In the genomic region with DNA sequence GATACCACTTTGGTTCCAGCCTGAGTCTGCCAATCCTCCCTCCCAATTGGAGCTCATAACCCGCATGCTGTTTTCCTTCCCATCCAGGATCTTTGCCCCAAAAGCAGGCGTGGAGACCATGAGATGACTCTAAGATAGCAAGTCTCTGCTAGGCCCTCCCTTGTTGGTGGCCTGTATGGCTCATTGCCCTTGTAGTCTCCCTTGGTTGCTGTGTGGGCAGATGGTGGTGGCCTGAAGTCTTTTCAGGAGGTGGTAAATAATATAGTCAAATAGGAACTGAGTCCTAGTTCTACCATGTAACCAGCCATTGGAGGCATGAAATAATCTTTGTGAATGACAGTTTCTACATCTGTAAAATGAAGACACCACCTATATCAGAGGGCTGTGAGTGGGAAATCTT, we compare ENCODE assay signal across 11 cellular contexts. TPM values are rescaled to one million over a fixed set of nuclear protein-coding genes. Genes with fewer than 3 reads are reported as not detected.
DNase-seq lines count a peak whose midpoint lies in the region; ATAC-seq and TF ChIP-seq lines count a peak whose summit lies in the region.
"Had no signal": no experiment of that assay in that cellular context is flagged by ENCODE, and none has a peak within 500 bp of the region (broad histone marks: within the 10 kb centered on the region; RNA-seq: fewer than 3 reads in every experiment).

No MANE protein-coding gene starts in this region.

- H3K4me3 Mint-ChIP-seq in IgD-negative memory B cell (peak overlapping the region; percentile 84 to 94 (median 90)), nephron (peak overlapping the region; percentile 83 to 89 (median 87))

- peaks cover 0 to 25% (median 19%) of the 10 kb centered on the region in 11 experiments; a peak in 16 of 22 replicates for H3K9me3 ChIP-seq in BLaER1 treated with 17β-estradiol and CSF1 and Interleukin-3, amounts not matched to agents 10 nM and 100 nM (replicated peaks in 1 of 11)

- peak overlapping the region in 10 of 11 experiments; percentile 75 to 87 (median 84); a peak in 9 of 22 replicates for H3K9ac ChIP-seq in BLaER1 treated with 17β-estradiol and CSF1 and Interleukin-3, amounts not matched to agents 10 nM and 100 nM

- H3K36me3 Mint-ChIP-seq in IgD-negative memory B cell (peaks cover 3% of the 10 kb centered on the region), nephron (ENCODE audit: low read depth) (peaks cover 21% of the 10 kb centered on the region)

- H3K4me1 ChIP-seq in BLaER1 treated with 17β-estradiol and CSF1 and Interleukin-3, amounts not matched to agents 10 nM and 100 nM = peaks cover 20 to 52% (median 43%) of the 10 kb centered on the region in 10 experiments

- intact Hi-C loops in lower leg skin (cut with DNase I; ENCODE audit: low total_unique reads) = no loop called here

- TF ChIP-seq CTCF in cardiac fibroblast (IDR thresholded peaks at IDR 0.05; ENCODE audit: low read depth, low read length) (no peak), nephron (IDR thresholded peaks at IDR 0.05; ENCODE audit: unreplicated experiment in 3 of 3) (no peak), lower leg skin (IDR thresholded peaks at IDR 0.05) (no peak)

- H3K27me3 Mint-ChIP-seq in IgD-negative memory B cell (no peaks in the 10 kb centered on the region), nephron (ENCODE audit: low read depth) (no peaks in the 10 kb centered on the region)

- no peak for TF ChIP-seq POLR2A in lower leg skin (IDR thresholded peaks at IDR 0.05)

- peak overlapping the region in 1 of 3 donors; percentile 90 for H3K27ac Mint-ChIP-seq in IgD-negative memory B cell
- H3K27ac Mint-ChIP-seq in nephron = peak overlapping the region in 1 of 3 experiments; percentile 45

- WGBS in lower leg skin, 2 donors = 65 to 76% methylated on average over 2 of the region's 2 CpGs

- peaks cover 3 to 49% (median 24%) of the 10 kb centered on the region in 11 experiments; a peak in 16 of 22 replicates for H3K27me3 ChIP-seq in BLaER1 treated with 17β-estradiol and CSF1 and Interleukin-3, amounts not matched to agents 10 nM and 100 nM

- H3K36me3 ChIP-seq in BLaER1 treated with 17β-estradiol and CSF1 and Interleukin-3, amounts not matched to agents 10 nM and 100 nM = peaks cover 9 to 33% (median 30%) of the 10 kb centered on the region in 11 experiments; a peak in 21 of 22 replicates

- DNase-seq in cardiac fibroblast (ENCODE audit: low read depth in 2 of 2) = no peak
- DNase-seq in medulla oblongata (ENCODE audit: extremely low spot score) = no peak
- no peak for DNase-seq in hippocampal formation (lab: John Stamatoyannopoulos, UW)
- no peak for DNase-seq in lower leg skin (ENCODE audit: low spot score in 2 of 2)
- no peak for DNase-seq in left lobe of liver (ENCODE audit: low spot score)
- DNase-seq: activated CD4-positive, alpha-beta T cell treated with anti-CD3 and anti-CD28 coated beads for 1 hour; H7; stimulated activated CD4-positive, alpha-beta T cell treated with anti-CD3 and anti-CD28 coated beads, Interleukin-2, amount 100 ng/mL, for 24 hours had no signal

- ATAC-seq in left lobe of liver = no peak

- H3K9me3 Mint-ChIP-seq in IgD-negative memory B cell = peaks cover 0 to 2% (median 0%) of the 10 kb centered on the region in 3 donors
- peaks cover 19% of the 10 kb centered on the region for H3K9me3 Mint-ChIP-seq in nephron

- H3K4me3 ChIP-seq in BLaER1 treated with 17β-estradiol and CSF1 and Interleukin-3, amounts not matched to agents 10 nM and 100 nM = peak overlapping the region; percentile 68 to 86 (median 76); a peak in 19 of 20 replicates
- peak overlapping the region; percentile 69 to 73 for H3K4me3 ChIP-seq in cardiac fibroblast (replicated peaks in 1 of 2; ENCODE audit: low read depth in 2 of 2, low read length in 2 of 2)
- no peak overlapping the region for H3K4me3 ChIP-seq in lower leg skin (ENCODE audit: low read depth, poor library complexity, severe bottlenecking)

- peaks cover 0 to 42% (median 18%) of the 10 kb centered on the region in 11 experiments; a peak in 14 of 22 replicates for H4K20me1 ChIP-seq in BLaER1 treated with 17β-estradiol and CSF1 and Interleukin-3, amounts not matched to agents 10 nM and 100 nM

- H3K27ac ChIP-seq in BLaER1 treated with 17β-estradiol and CSF1 and Interleukin-3, amounts not matched to agents 10 nM and 100 nM = peak overlapping the region in 6 of 11 experiments; percentile 50 to 84 (median 78); a peak in 7 of 22 replicates

- peak overlapping the region; percentile 64 to 88 (median 75) for H3K4me2 ChIP-seq in BLaER1 treated with 17β-estradiol and CSF1 and Interleukin-3, amounts not matched to agents 10 nM and 100 nM

- peaks cover 7 to 16% (median 14%) of the 10 kb centered on the region in 3 donors for H3K4me1 Mint-ChIP-seq in IgD-negative memory B cell
- peaks cover 6% of the 10 kb centered on the region for H3K4me1 Mint-ChIP-seq in nephron

RNA-seq across cellular contexts. Expression of a gene that starts 1.2 kb away (rescaled TPM):
- polyA plus RNA-seq in IgD-negative memory B cell = 93.9 TPM
- total RNA-seq in lower leg skin = 10 to 100 TPM; 71.0 to 93.5 (median 78.4) TPM
- 26.2 TPM for total RNA-seq in left lobe of liver

RNA-seq across cellular contexts. Expression of a gene that starts 7.2 kb away (rescaled TPM):
- polyA plus RNA-seq in IgD-negative memory B cell = 38.1 TPM
- total RNA-seq in lower leg skin = 10 to 100 TPM; 50.5 to 83.5 (median 61.5) TPM
- 31.4 TPM for total RNA-seq in left lobe of liver

RNA-seq across cellular contexts. Expression of a gene that starts 14.2 kb away (rescaled TPM):
- 31.3 TPM for polyA plus RNA-seq in IgD-negative memory B cell
- total RNA-seq in lower leg skin = 10 to 100 TPM; 18.9 to 37.0 (median 22.7) TPM
- total RNA-seq in left lobe of liver = 18.7 TPM

RNA-seq across cellular contexts. Expression of a gene that starts 18.4 kb away (rescaled TPM):
- 51.3 TPM for polyA plus RNA-seq in IgD-negative memory B cell
- 10 to 100 TPM; 34.1 to 89.6 (median 49.0) TPM for total RNA-seq in lower leg skin
- 21.0 TPM for total RNA-seq in left lobe of liver

RNA-seq across cellular contexts. Expression of a gene that starts 20.7 kb away (rescaled TPM):
- 29.4 TPM for polyA plus RNA-seq in IgD-negative memory B cell
- total RNA-seq in lower leg skin = 10 to 100 TPM; 10.5 to 28.5 (median 16.9) TPM
- 14.9 TPM for total RNA-seq in left lobe of liver
